ENCODE assay signal across 16 cellular contexts in the genomic region with DNA sequence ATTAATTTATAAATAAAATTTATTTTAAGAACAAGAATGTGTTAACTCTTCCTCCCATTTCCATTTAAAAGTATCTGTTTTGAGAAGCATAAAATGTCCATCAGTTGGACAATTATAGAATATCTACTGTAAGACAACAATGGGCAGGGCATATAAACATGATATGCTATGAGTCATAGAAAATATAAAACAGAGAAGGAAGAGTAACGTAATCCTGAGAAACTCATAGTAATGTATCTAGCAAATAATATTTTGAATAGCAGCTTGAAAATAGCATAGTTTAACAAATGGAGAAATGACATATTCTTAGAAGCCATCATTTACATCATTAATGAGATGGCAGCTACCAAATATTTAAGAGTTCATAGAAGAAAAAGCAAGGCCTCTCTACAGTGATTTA.
DNase-seq lines count a peak whose midpoint lies in the region; FAIRE-seq and TF ChIP-seq lines count a peak whose summit lies in the region.
"Had no signal": no experiment of that assay in that cellular context is flagged by ENCODE, and none has a peak within 500 bp of the region (broad histone marks: within the 10 kb centered on the region; RNA-seq: fewer than 3 reads in every experiment).

No MANE protein-coding gene starts in this region.

- no peaks in the 10 kb centered on the region for H3F3A ChIP-seq in PC-9 (ENCODE audit: insufficient read depth, low read depth)

- BruUV-seq in PC-9 (replicated peaks; lab: Mats Ljungman, UMichigan), result no TSS peak

- H3K4me2 ChIP-seq in Karpas-422 (ENCODE audit: low read depth, low read length, poor library complexity, severe bottlenecking) (no peak overlapping the region), PC-9 (no peak overlapping the region)
- H3K4me2 ChIP-seq: A549, BLaER1 had no signal

- no peaks in the 10 kb centered on the region for H3K36me3 ChIP-seq in Karpas-422 (ENCODE audit: insufficient read depth, low read length)
- H3K36me3 ChIP-seq in kidney (ENCODE audit: control insufficient read depth in 1 of 2, insufficient read depth in 2 of 2, low read length in 2 of 2), result no peaks in the 10 kb centered on the region
- H3K36me3 ChIP-seq in PC-9 (ENCODE audit: low read depth), result no peaks in the 10 kb centered on the region

- H3K27me3 ChIP-seq in Karpas-422 (ENCODE audit: low read length) (no peaks in the 10 kb centered on the region), PC-9 (ENCODE audit: insufficient read depth, low read depth) (no peaks in the 10 kb centered on the region)
- H3K27me3 ChIP-seq: BLaER1 had no signal

- H3K9me3 ChIP-seq in Karpas-422 (ENCODE audit: low read length), result no peaks in the 10 kb centered on the region; the same call in 1 of the 2 replicates
- no peaks in the 10 kb centered on the region for H3K9me3 ChIP-seq in kidney (ENCODE audit: control insufficient read depth in 1 of 2, low read length in 2 of 2)
- no peaks in the 10 kb centered on the region for H3K9me3 ChIP-seq in PC-9 (ENCODE audit: insufficient read depth, low read depth)
- H3K9me3 ChIP-seq: A549, BLaER1 had no signal

- H3K4me1 ChIP-seq in Karpas-422 (ENCODE audit: low read length) (no peaks in the 10 kb centered on the region), kidney (ENCODE audit: control insufficient read depth in 1 of 2, insufficient read depth in 1 of 2, low read depth in 1 of 2, low read length in 2 of 2) (no peaks in the 10 kb centered on the region), PC-9 (replicated peaks; ENCODE audit: insufficient read depth) (no peaks in the 10 kb centered on the region)
- H3K4me1 ChIP-seq: A549, BLaER1 had no signal

- no peaks in the 10 kb centered on the region for H3K9me2 ChIP-seq in Karpas-422 (replicated peaks; ENCODE audit: insufficient read depth, low read length)
- no peaks in the 10 kb centered on the region for H3K9me2 ChIP-seq in PC-9 (ENCODE audit: insufficient read depth)

- no peaks in the 10 kb centered on the region for H3K79me2 ChIP-seq in Karpas-422 (ENCODE audit: low read length)
- no peaks in the 10 kb centered on the region for H3K79me2 ChIP-seq in PC-9 (ENCODE audit: low read depth)

- H4K20me1 ChIP-seq in Karpas-422 (ENCODE audit: insufficient read depth, low read depth, low read length) (no peaks in the 10 kb centered on the region), PC-9 (ENCODE audit: insufficient read depth) (no peaks in the 10 kb centered on the region)
- H4K20me1 ChIP-seq: BLaER1 had no signal

- H3K9ac ChIP-seq in Karpas-422 (ENCODE audit: low read length), result no peak overlapping the region
- H3K9ac ChIP-seq in kidney (ENCODE audit: low read length in 2 of 2), result no peak overlapping the region
- H3K9ac ChIP-seq: BLaER1 had no signal

- POLR2A ChIA-PET in PC-9 (lab: Charles Lee; ENCODE audit: unreplicated experiment), result no interaction called here

- no peak overlapping the region for H3K4me3 ChIP-seq in Karpas-422 (ENCODE audit: low read length)
- H3K4me3 ChIP-seq in choroid plexus epithelial cell (ENCODE audit: low read depth, low read length), result no peak overlapping the region
- no peak overlapping the region for H3K4me3 ChIP-seq in kidney (ENCODE audit: low read length in 2 of 2)
- H3K4me3 ChIP-seq in PC-9, result no peak overlapping the region
- H3K4me3 ChIP-seq: A549, BLaER1 had no signal

- no peak for TF ChIP-seq CTCF in choroid plexus epithelial cell (conservative IDR thresholded peaks at IDR 0.05; ENCODE audit: low read depth, low read length)
- no peak for TF ChIP-seq CTCF in kidney (IDR thresholded peaks at IDR 0.05; ENCODE audit: borderline replicate concordance, extremely low read depth, insufficient read depth)
- TF ChIP-seq CTCF in PC-9 (conservative IDR thresholded peaks at IDR 0.05), result no peak

- DNase-seq in ELR (ENCODE audit: low read depth), result peak; percentile 22
- no peak for DNase-seq in Karpas-422
- peak; percentile 9 for DNase-seq in choroid plexus epithelial cell (ENCODE audit: low read depth)
- DNase-seq in iris pigment epithelial cell (ENCODE audit: low read depth), result peak; percentile 15
- DNase-seq in kidney, result no peak
- DNase-seq in PC-9, result no peak
- no peak for DNase-seq in activated effector memory CD4-positive, alpha-beta T cell treated with anti-CD3 and anti-CD28 coated beads, Interleukin-2, amount 50 U/mL, for 16 hours
- DNase-seq: CD4-positive, alpha-beta memory T cell; DMS153; DMS79; GF-D8; H9 had no signal

- no peak overlapping the region for H3K27ac ChIP-seq in Karpas-422 (ENCODE audit: low read length)
- no peak overlapping the region for H3K27ac ChIP-seq in kidney (ENCODE audit: low read depth in 2 of 2, low read length in 2 of 2)
- no peak overlapping the region for H3K27ac ChIP-seq in PC-9
- H3K27ac ChIP-seq: 22Rv1, A549, BLaER1 had no signal

- intact Hi-C loops in kidney (cut with DNase I) (no loop called here), PC-9 (cut with micrococcal nuclease; ENCODE audit: unreplicated experiment) (no loop called here)

- H2AFZ ChIP-seq in Karpas-422 (ENCODE audit: low read length) (0 out of 2 replicates have a peak overlapping the region, but pooled peaks have one; percentile 37), PC-9 (no peak overlapping the region)

- no peak for FAIRE-seq in kidney (lab: Jason Lieb, UNC)
- FAIRE-seq: A549, H1 had no signal

- CTCF ChIA-PET in PC-9 (lab: Charles Lee), result no interaction called here

Comparison
In these comparisons a context has a peak if more than half of its experiments do, and no peak if none do; other contexts are left out.
1. DNase-seq: peak in ELR (single experiment), choroid plexus epithelial cell (single experiment) and iris pigment epithelial cell (single experiment); none in Karpas-422 (single experiment), kidney (single experiment), PC-9 (0 of 2) and activated effector memory CD4-positive, alpha-beta T cell treated with anti-CD3 and anti-CD28 coated beads, Interleukin-2, amount 50 U/mL, for 16 hours (single experiment).